ENCODE assay signal across 8 cellular contexts in the genomic region with DNA sequence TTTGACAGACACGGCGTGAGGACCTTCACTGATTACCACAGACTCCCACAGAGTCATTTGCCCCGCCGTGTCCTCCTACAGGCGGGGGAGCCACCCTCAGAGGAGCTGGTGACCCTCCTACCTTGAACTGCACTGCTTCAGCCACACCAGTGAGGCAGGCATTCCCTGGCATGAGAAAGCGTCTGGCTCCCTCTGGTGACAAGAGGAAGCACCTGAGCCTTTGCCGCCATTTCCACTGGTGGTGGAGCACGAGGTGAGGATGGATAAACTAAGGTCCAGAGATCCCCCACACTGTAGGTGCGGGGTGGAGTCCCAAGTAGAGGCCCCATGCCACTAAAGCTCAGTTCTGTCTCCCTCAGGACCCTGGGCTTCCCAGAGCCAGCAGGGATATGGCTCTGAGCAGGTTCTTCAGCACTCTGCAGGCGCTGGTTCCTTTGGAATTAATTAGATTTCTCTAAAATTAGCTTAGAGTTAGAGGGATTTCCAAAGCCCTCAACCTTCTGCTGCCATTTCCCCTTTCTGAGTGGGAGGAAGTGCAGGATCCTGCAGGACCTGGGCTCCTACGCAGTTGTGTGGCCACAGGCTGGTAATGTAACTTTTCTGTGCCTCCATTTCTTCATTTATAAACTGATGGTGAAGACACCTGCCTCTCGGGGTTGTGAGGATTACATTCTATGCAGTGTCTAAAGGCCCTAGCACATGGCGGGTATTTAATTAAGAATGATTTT.
DNase-seq lines count a peak whose midpoint lies in the region; ATAC-seq, FAIRE-seq and TF ChIP-seq lines count a peak whose summit lies in the region.

No MANE protein-coding gene starts in this region.

- peak; percentile 32 for FAIRE-seq in H1 (lab: Jason Lieb, UNC)

- TF ChIP-seq POLR2A in H1 (IDR thresholded peaks at IDR 0.05; ENCODE audit: control extremely low read depth in 1 of 2, low read depth in 2 of 2, low read length in 2 of 2): no peak

- no peaks in the 10 kb centered on the region for H3K79me2 ChIP-seq in H1 (ENCODE audit: control insufficient read depth in 1 of 2, insufficient read depth in 2 of 2, low read length in 2 of 2)

- H3K9me3 ChIP-seq in H1 (ENCODE audit: insufficient read depth in 2 of 2, low read depth in 1 of 2, low read length in 1 of 2): no peaks in the 10 kb centered on the region
- no peaks in the 10 kb centered on the region for H3K9me3 ChIP-seq in mucosa of descending colon

- CTCF ChIA-PET in activated CD8-positive, alpha-beta T cell treated with anti-CD3 and anti-CD28 coated beads, Interleukin-2, amount 10 ng/mL, durations not matched to agents 7 days and 5 days (lab: Charles Lee): interaction anchor here (1.0 to 5.9 kb wide), 12 partner anchors 10 to 776 kb away, joined by 3 to 51 read pairs (median 4); partner anchors contain the start of gene SLCO3A1
- CTCF ChIA-PET in H1 (lab: Charles Lee; ENCODE audit: partially characterized antibody): interaction anchor here (0.6 to 9.3 kb wide), 67 partner anchors 9 to 830 kb away, joined by 3 to 118 read pairs (median 4); partner anchors contain the start of gene SLCO3A1

- H2BK20ac ChIP-seq in H1 (ENCODE audit: low read length): no peak overlapping the region

- H3K36me3 Mint-ChIP-seq in activated CD8-positive, alpha-beta T cell treated with anti-CD3 and anti-CD28 coated beads, Interleukin-2, amount 10 ng/mL, durations not matched to agents 7 days and 5 days (ENCODE audit: low read depth): no peaks in the 10 kb centered on the region
- H3K36me3 Mint-ChIP-seq in stimulated activated naive B cell treated with anti-CD40 and anti-IgM and Interleukin-4, amounts not matched to agents 10 μg/mL and 1 μg/mL and 100 μg/mL, for 72 hours: no peaks in the 10 kb centered on the region

- H2BK15ac ChIP-seq in H1 (ENCODE audit: low read length): no peak overlapping the region

- TF ChIP-seq EP300 in H1 (IDR thresholded peaks at IDR 0.05; ENCODE audit: borderline replicate concordance in 1 of 2, low read depth in 2 of 2, low read length in 2 of 2): no peak

- POLR2A ChIA-PET in activated CD8-positive, alpha-beta T cell treated with anti-CD3 and anti-CD28 coated beads, Interleukin-2, amount 10 ng/mL, durations not matched to agents 7 days and 5 days (lab: Charles Lee): interaction anchor here (0.6 kb wide), 1 partner anchor 1233 kb away, joined by 3 read pairs; no protein-coding TSS in a partner anchor
- POLR2A ChIA-PET in H1 (lab: Charles Lee; ENCODE audit: partially characterized antibody): no interaction called here

- TF ChIP-seq RAD21 in H1 (IDR thresholded peaks at IDR 0.05 in 1 of 2, conservative IDR thresholded peaks at IDR 0.05 in 1 of 2; ENCODE audit: low read depth in 2 of 2, low read length in 2 of 2): peak; percentile 97 to 99

- H3K14ac ChIP-seq in H1 (ENCODE audit: insufficient read length): no peak overlapping the region

- H2AK5ac ChIP-seq in H1 (ENCODE audit: low read depth, low read length): no peak overlapping the region

- H3K4me1 ChIP-seq in H1 (replicated peaks in 1 of 4; ENCODE audit: control insufficient read depth in 3 of 4, insufficient read depth in 4 of 4, low read length in 3 of 4) (peaks cover 0 to 2% (median 0%) of the 10 kb centered on the region in 4 experiments; a peak in 2 of 7 replicates), mucosa of descending colon (ENCODE audit: low read depth) (no peaks in the 10 kb centered on the region)

- no peak overlapping the region for H2BK120ac ChIP-seq in H1 (replicated peaks; ENCODE audit: low read depth, low read length)

- no peak overlapping the region for H3K18ac ChIP-seq in H1 (ENCODE audit: extremely low read depth, low read length)

- no peak overlapping the region for H3K4me3 Mint-ChIP-seq in activated CD8-positive, alpha-beta T cell treated with anti-CD3 and anti-CD28 coated beads, Interleukin-2, amount 10 ng/mL, durations not matched to agents 7 days and 5 days
- H3K4me3 Mint-ChIP-seq in stimulated activated naive B cell treated with anti-CD40 and anti-IgM and Interleukin-4, amounts not matched to agents 10 μg/mL and 1 μg/mL and 100 μg/mL, for 72 hours: no peak overlapping the region

- no peak overlapping the region for H2BK12ac ChIP-seq in H1 (ENCODE audit: low read depth, low read length)

- no peaks in the 10 kb centered on the region for H3K23me2 ChIP-seq in H1 (ENCODE audit: low read depth, low read length)

- H2BK5ac ChIP-seq in H1 (ENCODE audit: low read depth, low read length): no peak overlapping the region

- 63% methylated on average over 13 of the region's 13 CpGs; no CpG with 5 or more reads in 1 of the 2 experiments for WGBS in H1 (ENCODE audit: extremely low coverage in 1 of 2, insufficient coverage in 1 of 2, insufficient read length in 1 of 2, insufficient replicate concordance in 2 of 2, low coverage in 1 of 2, low lambda C conversion rate in 2 of 2, missing lambda C conversion rate in 1 of 2), 2 experiments

- H4K20me1 ChIP-seq in H1 (replicated peaks in 1 of 2; ENCODE audit: control insufficient read depth in 1 of 2, insufficient read depth in 2 of 2, low read length in 2 of 2): no peaks in the 10 kb centered on the region

- no peaks in the 10 kb centered on the region for H3K27me3 Mint-ChIP-seq in activated CD8-positive, alpha-beta T cell treated with anti-CD3 and anti-CD28 coated beads, Interleukin-2, amount 10 ng/mL, durations not matched to agents 7 days and 5 days (ENCODE audit: low read depth)
- H3K27me3 Mint-ChIP-seq in stimulated activated naive B cell treated with anti-CD40 and anti-IgM and Interleukin-4, amounts not matched to agents 10 μg/mL and 1 μg/mL and 100 μg/mL, for 72 hours: peaks cover 22 to 24% of the 10 kb centered on the region in 2 donors

- H3K4me1 Mint-ChIP-seq in activated CD8-positive, alpha-beta T cell treated with anti-CD3 and anti-CD28 coated beads, Interleukin-2, amount 10 ng/mL, durations not matched to agents 7 days and 5 days (ENCODE audit: low read depth): peaks cover 33% of the 10 kb centered on the region
- peaks cover 0 to 1% of the 10 kb centered on the region in 2 donors for H3K4me1 Mint-ChIP-seq in stimulated activated naive B cell treated with anti-CD40 and anti-IgM and Interleukin-4, amounts not matched to agents 10 μg/mL and 1 μg/mL and 100 μg/mL, for 72 hours

- H4K8ac ChIP-seq in H1 (ENCODE audit: extremely low read depth, insufficient read depth, low read length): 0 out of 2 replicates have a peak overlapping the region, but pooled peaks have one; percentile 7

- intact Hi-C loops in mucosa of descending colon (cut with DNase I, micrococcal nuclease): loop anchor here (10.0 kb wide), 3 partner anchors 223 to 373 kb away; partner anchors contain the start of gene SLCO3A1 (in 1 of the 2)

- H3K79me1 ChIP-seq in H1 (ENCODE audit: low read depth, low read length): no peaks in the 10 kb centered on the region

- no peak overlapping the region for H3K4me3 ChIP-seq in AG09309 (ENCODE audit: control insufficient read depth, low read depth, low read length)
- H3K4me3 ChIP-seq in H1 (ENCODE audit: extremely low read depth in 1 of 4, insufficient read depth in 2 of 4, low read depth in 3 of 4, low read length in 4 of 4): no peak overlapping the region
- no peak overlapping the region for H3K4me3 ChIP-seq in mucosa of descending colon

- no peak overlapping the region for H3K27ac Mint-ChIP-seq in activated CD8-positive, alpha-beta T cell treated with anti-CD3 and anti-CD28 coated beads, Interleukin-2, amount 10 ng/mL, durations not matched to agents 7 days and 5 days
- no peak overlapping the region for H3K27ac Mint-ChIP-seq in stimulated activated naive B cell treated with anti-CD40 and anti-IgM and Interleukin-4, amounts not matched to agents 10 μg/mL and 1 μg/mL and 100 μg/mL, for 72 hours

- no peaks in the 10 kb centered on the region for H3K9me3 Mint-ChIP-seq in activated CD8-positive, alpha-beta T cell treated with anti-CD3 and anti-CD28 coated beads, Interleukin-2, amount 10 ng/mL, durations not matched to agents 7 days and 5 days (ENCODE audit: insufficient read depth)
- no peaks in the 10 kb centered on the region for H3K9me3 Mint-ChIP-seq in stimulated activated naive B cell treated with anti-CD40 and anti-IgM and Interleukin-4, amounts not matched to agents 10 μg/mL and 1 μg/mL and 100 μg/mL, for 72 hours

- H3K4me2 ChIP-seq in H1 (ENCODE audit: insufficient read depth in 1 of 2, low read depth in 2 of 2, low read length in 2 of 2): no peak overlapping the region

- peak; percentile 76 for ATAC-seq in GM18861 (IDR thresholded peaks at IDR 0.05; ENCODE audit: unreplicated experiment)
- ATAC-seq in HG03342 (IDR thresholded peaks at IDR 0.05; ENCODE audit: unreplicated experiment): peak; percentile 74
- peak; percentile 75 for ATAC-seq in activated CD8-positive, alpha-beta T cell treated with anti-CD3 and anti-CD28 coated beads, Interleukin-2, amount 10 ng/mL, durations not matched to agents 7 days and 5 days
- peak; percentile 82 for ATAC-seq in mucosa of descending colon
- ATAC-seq in stimulated activated naive B cell treated with anti-CD40 and anti-IgM and Interleukin-4, amounts not matched to agents 10 μg/mL and 1 μg/mL and 100 μg/mL, for 72 hours (replicated peaks): peak; percentile 80 to 86

- H2AFZ ChIP-seq in H1 (ENCODE audit: low read length): no peak overlapping the region

- no peak overlapping the region for H3K4ac ChIP-seq in H1 (replicated peaks; ENCODE audit: insufficient read length, low read depth, low read length)

- no peaks in the 10 kb centered on the region for H3K27me3 ChIP-seq in H1 (replicated peaks in 1 of 4; ENCODE audit: control insufficient read depth in 3 of 4, extremely low read depth in 1 of 4, insufficient read depth in 3 of 4, low read length in 3 of 4)

- no peak overlapping the region for H3K9ac ChIP-seq in H1 (replicated peaks in 1 of 4; ENCODE audit: extremely low read depth in 1 of 4, low read depth in 3 of 4, low read length in 3 of 4)

- TF ChIP-seq CTCF in AG09309 (IDR thresholded peaks at IDR 0.05; ENCODE audit: control insufficient read depth, insufficient read depth, low read depth, low read length, missing control alignments) (peak; percentile 93), H1 (IDR thresholded peaks at IDR 0.05; ENCODE audit: control extremely low read depth in 1 of 3, insufficient read depth in 1 of 3, low read depth in 1 of 3, low read length in 3 of 3) (peak; percentile 93 to 97 (median 96)), mucosa of descending colon (IDR thresholded peaks at IDR 0.05) (peak; percentile 40)

- no peak overlapping the region for H3K27ac ChIP-seq in H1 (ENCODE audit: low read depth, low read length)

- no peak overlapping the region for H3K23ac ChIP-seq in H1 (ENCODE audit: insufficient read length)

- DNase-seq in AG09309 (ENCODE audit: low read depth) (peak; percentile 27), NCI-H69 (lab: John Stamatoyannopoulos, UW) (peak; percentile 74), H1 (ENCODE audit: low read depth in 1 of 2, low spot score in 2 of 2) (peak; percentile 38 to 80), mucosa of descending colon (peak; percentile 57 to 83 (median 79))
- peak; percentile 75 for DNase-seq in activated CD8-positive, alpha-beta T cell treated with anti-CD3 and anti-CD28 coated beads, Interleukin-2, amount 10 ng/mL, durations not matched to agents 7 days and 5 days
- peak; percentile 50 for DNase-seq in stimulated activated naive B cell treated with anti-CD40 and anti-IgM and Interleukin-4, amounts not matched to agents 10 μg/mL and 1 μg/mL and 100 μg/mL, for 72 hours

- H3K56ac ChIP-seq in H1 (replicated peaks; ENCODE audit: insufficient read length, low read depth, low read length): no peak overlapping the region

- H4K5ac ChIP-seq in H1 (ENCODE audit: insufficient read length, low read depth, low read length): no peak overlapping the region

- H4K91ac ChIP-seq in H1 (replicated peaks; ENCODE audit: insufficient read length, low read length): no peak overlapping the region

- no peaks in the 10 kb centered on the region for H3K36me3 ChIP-seq in H1 (ENCODE audit: control insufficient read depth in 2 of 4, insufficient read depth in 4 of 4, low read length in 3 of 4)
- H3K36me3 ChIP-seq in mucosa of descending colon (ENCODE audit: low read depth): no peaks in the 10 kb centered on the region

Comparison
In these comparisons a context has a peak if more than half of its experiments do, and no peak if none do; other contexts are left out.
1. DNase-seq: peak in every context shown above with its lines; median percentile 79 in mucosa of descending colon; 75 in activated CD8-positive, alpha-beta T cell treated with anti-CD3 and anti-CD28 coated beads, Interleukin-2, amount 10 ng/mL, durations not matched to agents 7 days and 5 days; 74 in NCI-H69; 59 in H1; 50 in stimulated activated naive B cell treated with anti-CD40 and anti-IgM and Interleukin-4, amounts not matched to agents 10 μg/mL and 1 μg/mL and 100 μg/mL, for 72 hours; 27 in AG09309.
2. CTCF ChIP-seq: peak in every context shown above with its lines; median percentile 96 in H1; 93 in AG09309; 40 in mucosa of descending colon.